Comparison of ENCODE assay signal across 23 cellular contexts in genomic region chr10:109846832-109847231, GRCh38.
"Had no signal": no experiment of that assay in that cellular context is flagged by ENCODE, and none has a peak within 500 bp of the region (broad histone marks: within the 10 kb centered on the region; RNA-seq: fewer than 3 reads in every experiment).

No MANE protein-coding gene starts in this region.

- ATAC-seq: activated CD8-positive, alpha-beta memory T cell treated with anti-CD3 and anti-CD28 coated beads, Interleukin-2, amount 10 ng/mL, durations not matched to agents 7 days and 5 days; activated T-cell treated with anti-CD3 and anti-CD28 coated beads, Interleukin-2, amount 50 U/mL, for 4 hours; PC-3; WTC11 had no signal

- H3K27ac Mint-ChIP-seq: activated CD8-positive, alpha-beta memory T cell treated with anti-CD3 and anti-CD28 coated beads, Interleukin-2, amount 10 ng/mL, durations not matched to agents 7 days and 5 days; activated naive CD4-positive, alpha-beta T cell treated with anti-CD3 and anti-CD28 coated beads, Interleukin-2, amount 10 ng/mL, durations not matched to agents 7 days and 5 days; activated naive CD8-positive, alpha-beta T cell treated with anti-CD3 and anti-CD28 coated beads for 36 hours; WTC11 had no signal

- H3K36me3 Mint-ChIP-seq: activated CD8-positive, alpha-beta memory T cell treated with anti-CD3 and anti-CD28 coated beads, Interleukin-2, amount 10 ng/mL, durations not matched to agents 7 days and 5 days; activated naive CD4-positive, alpha-beta T cell treated with anti-CD3 and anti-CD28 coated beads, Interleukin-2, amount 10 ng/mL, durations not matched to agents 7 days and 5 days; activated naive CD8-positive, alpha-beta T cell treated with anti-CD3 and anti-CD28 coated beads for 36 hours; WTC11 had no signal

- H3K9me3 Mint-ChIP-seq: activated naive CD4-positive, alpha-beta T cell treated with anti-CD3 and anti-CD28 coated beads, Interleukin-2, amount 10 ng/mL, durations not matched to agents 7 days and 5 days; activated naive CD8-positive, alpha-beta T cell treated with anti-CD3 and anti-CD28 coated beads for 36 hours; activated T-cell treated with anti-CD3 and anti-CD28 coated beads, Interleukin-2, amount 50 U/mL, for 4 hours; WTC11 had no signal

- H3K4me3 Mint-ChIP-seq: activated CD8-positive, alpha-beta memory T cell treated with anti-CD3 and anti-CD28 coated beads, Interleukin-2, amount 10 ng/mL, durations not matched to agents 7 days and 5 days; activated naive CD4-positive, alpha-beta T cell treated with anti-CD3 and anti-CD28 coated beads, Interleukin-2, amount 10 ng/mL, durations not matched to agents 7 days and 5 days; activated naive CD8-positive, alpha-beta T cell treated with anti-CD3 and anti-CD28 coated beads for 36 hours; activated T-cell treated with anti-CD3 and anti-CD28 coated beads, Interleukin-2, amount 50 U/mL, for 4 hours; WTC11 had no signal

- DNase-seq: activated CD4-positive, alpha-beta T cell treated with anti-CD3 and anti-CD28 coated beads for 48 hours; activated CD4-positive, alpha-beta T cell treated with anti-CD3 and anti-CD28 coated beads, Interleukin-2, amount 50 U/mL, for 48 hours; activated CD4-positive, CD25-positive, alpha-beta regulatory T cell treated with anti-CD3 and anti-CD28 coated beads, Interleukin-2, amount 50 U/mL, for 72 hours; activated CD8-positive, alpha-beta memory T cell treated with anti-CD3 and anti-CD28 coated beads, Interleukin-2, amount 10 ng/mL, durations not matched to agents 7 days and 5 days; activated gamma-delta T cell treated with Interleukin-2 at 50 U/mL for 16 hours; activated naive CD4-positive, alpha-beta T cell treated with anti-CD3 and anti-CD28 coated beads, Interleukin-2, amount 10 ng/mL, durations not matched to agents 7 days and 5 days; activated naive CD8-positive, alpha-beta T cell treated with anti-CD3 and anti-CD28 coated beads for 36 hours; activated T-cell treated with anti-CD3 and anti-CD28 coated beads, Interleukin-2, amount 50 U/mL, for 4 hours; anterior cingulate cortex; caudate nucleus; NCI-H1092; NCI-H1417; NCI-H1930; NCI-H2107; NCI-H2171 treated with DMSO at 0.1 percent for 48 hours; NCI-H226; NCI-H510A treated with DMSO at 0.1 percent for 48 hours; NCI-H69; NK-92 treated with Interleukin-12 subunit alpha and Interleukin-12 subunit beta, amount 100 ng/mL, for 24 hours; PC-3; SHP77; T-helper 1 cell had no signal

- H3K4me1 Mint-ChIP-seq: activated CD8-positive, alpha-beta memory T cell treated with anti-CD3 and anti-CD28 coated beads, Interleukin-2, amount 10 ng/mL, durations not matched to agents 7 days and 5 days; WTC11 had no signal
